In genomic region chr1:221212926-221213325, GRCh38 we compare ENCODE assay signal across 24 cellular contexts.
"Had no signal": no experiment of that assay in that cellular context is flagged by ENCODE, and none has a peak within 500 bp of the region (broad histone marks: within the 10 kb centered on the region; RNA-seq: fewer than 3 reads in every experiment).

No MANE protein-coding gene starts in this region.

- H3K4me3 ChIP-seq: K562 had no signal

- H3K27ac ChIP-seq: HL-60, KMS-11 had no signal

- H3K4me2 ChIP-seq: KMS-11, SK-N-SH had no signal

- H3K9me3 ChIP-seq: SK-N-SH had no signal

- FAIRE-seq: HTR-8/SVneo, K562, RCC 7860 had no signal

- ATAC-seq: K562 had no signal

- H3K9ac ChIP-seq: KMS-11, SK-N-SH had no signal

- DNase-seq: Kasumi-1, MM.1S, MV-4-11, NCI-H1048, NCI-H1105, NCI-H1417, NCI-H1436 treated with DMSO at 0.1 percent for 48 hours, NCI-H1694 treated with DMSO at 0.1 percent for 48 hours, NCI-H1930, NCI-H2081, NCI-H2107, NCI-H2227 treated with DMSO at 0.1 percent for 48 hours, NCI-H524 treated with DMSO at 0.1 percent for 48 hours, NCI-H69, NCI-H774, RPMI8226, SHP77, SK-N-SH, SW 1271 had no signal
